Comparison of ENCODE assay signal across 8 cellular contexts in genomic region chr16:8905168-8905762, GRCh38. TPM values are rescaled to one million over a fixed set of nuclear protein-coding genes. Genes with fewer than 3 reads are reported as not detected.
A peak's percentile ranks its signal among the peaks of the same experiment; 100 is the strongest.
DNase-seq lines count a peak whose midpoint lies in the region; ATAC-seq and TF ChIP-seq lines count a peak whose summit lies in the region.

No MANE protein-coding gene starts in this region.

- peaks cover 0 to 7% (median 0%) of the 10 kb centered on the region in 9 donors for H3K4me1 ChIP-seq in heart right ventricle
- H3K4me1 ChIP-seq in left ventricle myocardium inferior, result no peaks in the 10 kb centered on the region

- H3K27me3 ChIP-seq in heart right ventricle (no peaks in the 10 kb centered on the region), left ventricle myocardium inferior (ENCODE audit: low read depth) (no peaks in the 10 kb centered on the region)

- intact Hi-C loops in heart right ventricle (cut with DNase I), result loop anchor here in 4 of 10 donors (5.0 to 10.0 kb wide), 2 partner anchors 57 to 100 kb away; partner anchors contain the start of gene USP7 (in 1 of the 4)
- intact Hi-C loops in left ventricle myocardium inferior (cut with micrococcal nuclease), result loop anchor here (10.0 kb wide), 1 partner anchor 60 kb away; the partner anchor contains the start of gene USP7
- intact Hi-C loops in sciatic nerve (cut with DNase I), result loop anchor here (10.0 kb wide), 1 partner anchor 1270 kb away; no protein-coding TSS in a partner anchor

- TF ChIP-seq CTCF in heart right ventricle (IDR thresholded peaks at IDR 0.05) (peak in 6 of 9 donors; percentile 14 to 37 (median 28)), left ventricle myocardium inferior (IDR thresholded peaks at IDR 0.05; ENCODE audit: borderline replicate concordance) (no peak), cardiac fibroblast (IDR thresholded peaks at IDR 0.05; ENCODE audit: low read depth, low read length) (peak; percentile 45)

- no peaks in the 10 kb centered on the region for H3K9me3 ChIP-seq in heart right ventricle
- H3K9me3 ChIP-seq in left ventricle myocardium inferior (replicated peaks), result no peaks in the 10 kb centered on the region

- DNase-seq in heart right ventricle (no peak), left ventricle myocardium inferior (no peak), NCI-H2227 (lab: John Stamatoyannopoulos, UW; ENCODE audit: unreplicated experiment) (peak; percentile 41), cardiac fibroblast (ENCODE audit: low read depth in 2 of 2) (peak; percentile 51 to 60), sciatic nerve (ENCODE audit: low spot score) (no peak), NCI-H1436 treated with DMSO at 0.1 percent for 48 hours (lab: John Stamatoyannopoulos, UW) (no peak), NCI-H187 (lab: John Stamatoyannopoulos, UW) (no peak)

- ATAC-seq in heart right ventricle (peak in 1 of 8 donors; percentile 38), sciatic nerve (peak; percentile 20), GM19397 (IDR thresholded peaks at IDR 0.05; ENCODE audit: unreplicated experiment) (no peak)

- WGBS in heart right ventricle, 2 donors, result 79 to 80% methylated on average over 13 of the region's 13 CpGs

- no peak overlapping the region for H3K27ac ChIP-seq in heart right ventricle
- no peak overlapping the region for H3K27ac ChIP-seq in left ventricle myocardium inferior (replicated peaks)

- H3K4me3 ChIP-seq in heart right ventricle, result no peak overlapping the region
- no peak overlapping the region for H3K4me3 ChIP-seq in left ventricle myocardium inferior
- H3K4me3 ChIP-seq in cardiac fibroblast (replicated peaks in 1 of 2; ENCODE audit: low read depth in 2 of 2, low read length in 2 of 2), result no peak overlapping the region

- H3K36me3 ChIP-seq in heart right ventricle, result peaks cover 0 to 100% (median 86%) of the 10 kb centered on the region in 9 donors
- peaks cover 99% of the 10 kb centered on the region for H3K36me3 ChIP-seq in left ventricle myocardium inferior

RNA-seq across cellular contexts. Expression of gene LITAFD, which starts 23.1 kb away (rescaled TPM):
- total RNA-seq in heart right ventricle, result not detected
- not detected for polyA plus RNA-seq in heart right ventricle
- total RNA-seq in left ventricle myocardium inferior, result not detected
- total RNA-seq in sciatic nerve, result not detected

RNA-seq across cellular contexts. Expression of gene CARHSP1, which starts 36.5 kb away (rescaled TPM):
- 10 to 100 TPM; 12.7 to 35.7 (median 24.8) TPM for total RNA-seq in heart right ventricle
- polyA plus RNA-seq in heart right ventricle, result 10 to 100 TPM; 40.8 to 76.3 TPM
- total RNA-seq in left ventricle myocardium inferior, result 23.9 TPM
- 118 TPM for total RNA-seq in sciatic nerve

RNA-seq across cellular contexts. Expression of gene USP7, which starts 58.4 kb away (rescaled TPM):
- 10 to 100 TPM; 59.0 to 84.8 (median 67.1) TPM for total RNA-seq in heart right ventricle
- 10 to 100 TPM; 22.2 to 24.9 TPM for polyA plus RNA-seq in heart right ventricle
- 54.7 TPM for total RNA-seq in left ventricle myocardium inferior
- 113 TPM for total RNA-seq in sciatic nerve

Comparison
In these comparisons a context has a peak if more than half of its experiments do, and no peak if none do; other contexts are left out.
1. DNase-seq: peak in NCI-H2227 (single experiment) and cardiac fibroblast (2 of 2); none in heart right ventricle (0 of 2), left ventricle myocardium inferior (single experiment), sciatic nerve (single experiment), NCI-H1436 treated with DMSO at 0.1 percent for 48 hours (single experiment) and NCI-H187 (0 of 2).